Comparison of ENCODE assay signal across 20 cellular contexts in the genomic region with DNA sequence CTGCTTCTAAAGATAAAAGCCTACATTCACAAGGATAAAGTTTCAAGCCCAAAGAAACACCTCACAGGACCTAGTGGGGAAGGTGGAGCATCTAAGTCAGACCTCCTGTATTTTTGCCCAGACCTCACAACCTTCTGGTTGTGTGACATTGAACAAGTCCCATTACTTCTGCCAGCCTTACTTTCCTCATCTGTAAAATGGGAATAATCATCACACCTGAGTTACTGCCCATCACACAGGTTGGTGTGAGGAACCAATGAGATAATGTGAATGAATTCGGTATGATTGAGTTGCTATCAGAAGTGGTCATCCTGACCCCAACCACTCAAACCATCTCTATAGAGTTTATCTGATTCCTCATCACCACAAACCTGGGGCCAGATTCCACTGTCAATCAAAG. TPM values are rescaled to one million over a fixed set of nuclear protein-coding genes. Genes with fewer than 3 reads are reported as not detected.
DNase-seq lines count a peak whose midpoint lies in the region; ATAC-seq, FAIRE-seq and TF ChIP-seq lines count a peak whose summit lies in the region.
"Had no signal": no experiment of that assay in that cellular context is flagged by ENCODE, and none has a peak within 500 bp of the region (broad histone marks: within the 10 kb centered on the region; RNA-seq: fewer than 3 reads in every experiment).

No MANE protein-coding gene starts in this region.

- TF ChIP-seq RAD21 in HepG2 (CRISPR knock-in tag; IDR thresholded peaks at IDR 0.05) (no peak), K562 (CRISPR knock-in tag; conservative IDR thresholded peaks at IDR 0.05 in 1 of 2, IDR thresholded peaks at IDR 0.05 in 1 of 2) (no peak)

- intact Hi-C loops in HepG2 (cut with micrococcal nuclease; ENCODE audit: unreplicated experiment) (no loop called here), right lobe of liver (cut with DNase I) (no loop called here), K562 (cut with micrococcal nuclease) (no loop called here)

- no peaks in the 10 kb centered on the region for H3K9me1 ChIP-seq in K562 (ENCODE audit: control insufficient read depth, insufficient read depth, low read length)

- TF ChIP-seq EP300 in HepG2 (IDR thresholded peaks at IDR 0.05; ENCODE audit: low read depth in 2 of 2, low read length in 2 of 2), result no peak
- TF ChIP-seq EP300 in HepG2 (CRISPR knock-in tag; IDR thresholded peaks at IDR 0.05; ENCODE audit: borderline replicate concordance), result no peak
- no peak for TF ChIP-seq EP300 in K562 (IDR thresholded peaks at IDR 0.05; ENCODE audit: low read length)

- H3K9ac ChIP-seq in HepG2 (ENCODE audit: insufficient read depth, low read depth, low read length), result no peak overlapping the region
- no peak overlapping the region for H3K9ac ChIP-seq in K562 (ENCODE audit: insufficient read depth in 1 of 2, low read depth in 2 of 2, low read length in 2 of 2)
- H3K9ac ChIP-seq: BLaER1 treated with 17β-estradiol and CSF1 and Interleukin-3, amounts not matched to agents 10 nM and 100 nM had no signal

- CTCF ChIA-PET in HepG2 (lab: Yijun Ruan, JAX; ENCODE audit: low intra/inter-chr PET ratio, low total read pairs) (no interaction called here), K562 (lab: Yijun Ruan, JAX; ENCODE audit: low intra/inter-chr PET ratio) (no interaction called here)

- TF ChIP-seq POLR2A in HepG2 (IDR thresholded peaks at IDR 0.05; ENCODE audit: insufficient read depth in 1 of 2, low read depth in 2 of 2, low read length in 2 of 2) (no peak), right lobe of liver (IDR thresholded peaks at IDR 0.05) (no peak), K562 (conservative IDR thresholded peaks at IDR 0.05) (no peak)

- ATAC-seq in HepG2 (no peak), right lobe of liver (no peak), K562 (no peak)
- ATAC-seq: A549; CD8-positive, alpha-beta T cell had no signal

- H3K9me3 ChIP-seq in HepG2 (ENCODE audit: low read length), result no peaks in the 10 kb centered on the region
- H3K9me3 ChIP-seq in right lobe of liver, result no peaks in the 10 kb centered on the region
- H3K9me3 ChIP-seq in K562 (replicated peaks; ENCODE audit: control insufficient read depth, insufficient read depth, low read depth, low read length), result no peaks in the 10 kb centered on the region
- H3K9me3 ChIP-seq: A549; BLaER1 treated with 17β-estradiol and CSF1 and Interleukin-3, amounts not matched to agents 10 nM and 100 nM; Caco-2 had no signal

- WGBS in HepG2 (ENCODE audit: low lambda C conversion rate), result 0% methylated on average over 1 of the region's 1 CpG
- 14% methylated on average over 1 of the region's 1 CpG for WGBS in right lobe of liver (ENCODE audit: insufficient coverage, low coverage, low lambda C conversion rate, missing lambda C conversion rate)
- WGBS in K562 (ENCODE audit: insufficient coverage, low coverage, missing lambda C conversion rate), result 5% methylated on average over 1 of the region's 1 CpG

- POLR2A ChIA-PET in HepG2 (lab: Yijun Ruan, JAX) (no interaction called here), K562 (lab: Yijun Ruan, JAX) (interaction anchor here (1.2 to 1.4 kb wide), 2 partner anchors 9 to 14 kb away, joined by 3 to 6 read pairs; no protein-coding TSS in a partner anchor)

- FAIRE-seq in HepG2 (lab: Jason Lieb, UNC) (no peak), K562 (lab: Jason Lieb, UNC) (no peak)
- FAIRE-seq: A549, D721Med, G401.6, GM12892, GM18507 had no signal

- H3K79me2 ChIP-seq in HepG2 (ENCODE audit: insufficient read depth, low read length) (no peaks in the 10 kb centered on the region), K562 (ENCODE audit: control insufficient read depth, insufficient read depth, low read length) (no peaks in the 10 kb centered on the region)

- H2AFZ ChIP-seq in HepG2 (ENCODE audit: low read length) (no peak overlapping the region), K562 (ENCODE audit: low read depth, low read length) (no peak overlapping the region)

- in situ Hi-C loops in HepG2 (cut with HindIII; ENCODE audit: extremely low pct_ligation_motif_present, low pct_unique_long_range_greater_than_20kb), result no loop called here
- in situ Hi-C loops in K562 (cut with MboI), result no loop called here

- no peaks in the 10 kb centered on the region for H4K20me1 ChIP-seq in HepG2 (ENCODE audit: insufficient read depth, low read length)
- H4K20me1 ChIP-seq in K562 (replicated peaks; ENCODE audit: control insufficient read depth, insufficient read depth, low read length), result no peaks in the 10 kb centered on the region
- H4K20me1 ChIP-seq: BLaER1 treated with 17β-estradiol and CSF1 and Interleukin-3, amounts not matched to agents 10 nM and 100 nM had no signal

- H3K27ac ChIP-seq in HepG2 (ENCODE audit: extremely low read length, insufficient read depth, low read length) (no peak overlapping the region), right lobe of liver (no peak overlapping the region), K562 (ENCODE audit: extremely low read depth, low read depth, low read length) (no peak overlapping the region)
- H3K27ac ChIP-seq: 22Rv1; A549; BLaER1 treated with 17β-estradiol and CSF1 and Interleukin-3, amounts not matched to agents 10 nM and 100 nM; C4-2B had no signal

- H3K36me3 ChIP-seq in HepG2 (replicated peaks in 1 of 2; ENCODE audit: control insufficient read depth in 1 of 2, insufficient read depth in 2 of 2, low read length in 2 of 2) (no peaks in the 10 kb centered on the region), right lobe of liver (no peaks in the 10 kb centered on the region), K562 (ENCODE audit: control insufficient read depth, insufficient read depth, low read length) (no peaks in the 10 kb centered on the region)
- H3K36me3 ChIP-seq: BLaER1 treated with 17β-estradiol and CSF1 and Interleukin-3, amounts not matched to agents 10 nM and 100 nM had no signal

- TF ChIP-seq CTCF in HepG2 (CRISPR knock-in tag; IDR thresholded peaks at IDR 0.05) (no peak), right lobe of liver (IDR thresholded peaks at IDR 0.05) (no peak), K562 (IDR thresholded peaks at IDR 0.05 in 2 of 3, conservative IDR thresholded peaks at IDR 0.05 in 1 of 3; ENCODE audit: insufficient read depth in 2 of 3, low read depth in 1 of 3, low read length in 3 of 3) (no peak)

- H3K4me3 ChIP-seq in HepG2 (replicated peaks in 1 of 3; ENCODE audit: insufficient read depth in 1 of 3, low read depth in 2 of 3, low read length in 3 of 3) (no peak overlapping the region), right lobe of liver (no peak overlapping the region), K562 (no peak overlapping the region)
- H3K4me3 ChIP-seq: A549; BLaER1 treated with 17β-estradiol and CSF1 and Interleukin-3, amounts not matched to agents 10 nM and 100 nM had no signal

- BruUV-seq in HepG2 (replicated peaks; lab: Mats Ljungman, UMichigan), result no TSS peak
- BruUV-seq in K562 (replicated peaks; lab: Mats Ljungman, UMichigan), result no TSS peak

- no peak for DNase-seq in HepG2 (ENCODE audit: low spot score)
- no peak for DNase-seq in right lobe of liver
- no peak for DNase-seq in K562 (ENCODE audit: extremely low read depth in 1 of 4, low spot score in 3 of 4)
- DNase-seq in stimulated activated CD4-positive, alpha-beta T cell treated with anti-CD3 and anti-CD28 coated beads, Interleukin-4, amount 100 ng/mL, for 4 hours, result no peak
- DNase-seq in SKM-1 treated with dmso at 0.1 percent for 144 hours (lab: John Stamatoyannopoulos, UW; ENCODE audit: unreplicated experiment), result no peak
- DNase-seq: AML-193; Caco-2; Calu3; CD4-positive, alpha-beta T cell; CD8-positive, alpha-beta T cell; DMS79 treated with DMSO at 0.1 percent for 48 hours; GF-D8 had no signal

- peaks cover 12% of the 10 kb centered on the region for H3K4me1 ChIP-seq in HepG2 (ENCODE audit: insufficient read depth, low read length)
- H3K4me1 ChIP-seq in right lobe of liver, result no peaks in the 10 kb centered on the region
- peaks cover under 1 to 7% of the 10 kb centered on the region in 2 experiments; a peak in 2 of 5 replicates for H3K4me1 ChIP-seq in K562 (replicated peaks in 1 of 2; ENCODE audit: control insufficient read depth in 2 of 2, insufficient read depth in 2 of 2, low read length in 2 of 2)

- peaks cover 0 to 5% of the 10 kb centered on the region in 2 experiments; a peak in 1 of 5 replicates for H3K27me3 ChIP-seq in HepG2 (ENCODE audit: control insufficient read depth in 1 of 2, insufficient read depth in 2 of 2, low read length in 2 of 2)
- no peaks in the 10 kb centered on the region for H3K27me3 ChIP-seq in right lobe of liver
- no peaks in the 10 kb centered on the region; a peak in 1 of 5 replicates for H3K27me3 ChIP-seq in K562 (ENCODE audit: control insufficient read depth in 2 of 2, insufficient read depth in 2 of 2, low read length in 2 of 2)
- H3K27me3 ChIP-seq: BLaER1 treated with 17β-estradiol and CSF1 and Interleukin-3, amounts not matched to agents 10 nM and 100 nM had no signal

- H3K4me2 ChIP-seq in HepG2 (ENCODE audit: low read depth, low read length) (no peak overlapping the region), K562 (ENCODE audit: insufficient read depth, low read length) (no peak overlapping the region)
- H3K4me2 ChIP-seq: A549; BLaER1 treated with 17β-estradiol and CSF1 and Interleukin-3, amounts not matched to agents 10 nM and 100 nM had no signal

RNA-seq across cellular contexts. Expression of a gene that starts 11.1 kb away (rescaled TPM):
- total RNA-seq in HepG2 (2016; rRNA removed; fragmentation: Illumina TruSeq; extraction: Trizol) (14.4 and 17.5 TPM in 2 replicates), right lobe of liver (10 to 100 TPM; 11.7 to 27.6 (median 16.3) TPM), K562 (2014; rRNA removed) (4.0 TPM in 2 replicates), K562 (2014; rRNA removed; fragmentation: Illumina TruSeq; extraction: Trizol) (1.6 and 1.9 TPM in 2 replicates), K562 (2015; rRNA removed; fragmentation: Illumina TruSeq; extraction: Trizol) (1.1 and 1.2 TPM in 2 replicates), K562 (2021) (7.3 and 8.7 TPM in 2 replicates)
- total RNA-seq in HepG2 (2016; cell fraction: cytosol; rRNA removed; fragmentation: Illumina TruSeq; extraction: Trizol; ENCODE audit: low read depth), result 5.9 and 6.8 TPM in 2 replicates
- total RNA-seq in HepG2 (2016; cell fraction: insoluble cytoplasmic fraction; rRNA removed; fragmentation: Illumina TruSeq; extraction: Trizol), result 11.7 and 17.5 TPM in 2 replicates
- 9.8 and 11.5 TPM in 2 replicates for total RNA-seq in HepG2 (2016; cell fraction: membrane; rRNA removed; fragmentation: Illumina TruSeq; extraction: Trizol)
- total RNA-seq in HepG2 (2016; cell fraction: nucleus; rRNA removed; fragmentation: Illumina TruSeq; extraction: Trizol), result 33.2 and 38.2 TPM in 2 replicates
- polyA plus RNA-seq in HepG2 (2011; rRNA removed) (11.8 and 17.3 TPM in 2 replicates), K562 (2011; rRNA removed) (2.1 and 3.2 TPM in 2 replicates), K562 (2014; fragmentation: Illumina TruSeq; extraction: Trizol) (4.1 and 5.4 TPM in 2 replicates), K562 (2014; fragmentation: Nextera tagmentation; extraction: Ambion mirVana) (under 1 TPM; 0.30 to 0.32 TPM), K562 (2014; rRNA removed) (2.5 and 4.7 TPM in 2 replicates)
- 15.4 and 19.5 TPM in 2 replicates for polyA plus RNA-seq in HepG2 (2011; cell fraction: cytosol; rRNA removed)
- polyA plus RNA-seq in HepG2 (2011; cell fraction: nucleus; rRNA removed), result 54.1 and 61.7 TPM in 2 replicates
- polyA plus RNA-seq in HepG2 (2012), result 25.2 and 36.8 TPM in 2 replicates
- 2.0 and 2.2 TPM in 2 replicates for polyA plus RNA-seq in HepG2 (2016; cell fraction: cytosol; fragmentation: Illumina TruSeq; extraction: Trizol; ENCODE audit: low read depth)
- polyA plus RNA-seq in HepG2 (2016; cell fraction: insoluble cytoplasmic fraction; fragmentation: Illumina TruSeq; extraction: Trizol; ENCODE audit: low read depth), result 12.7 and 15.3 TPM in 2 replicates
- polyA plus RNA-seq in HepG2 (2016; cell fraction: membrane; fragmentation: Illumina TruSeq; extraction: Trizol; ENCODE audit: low read depth), result 5.3 and 6.1 TPM in 2 replicates
- polyA plus RNA-seq in HepG2 (2016; cell fraction: nucleus; fragmentation: Illumina TruSeq; extraction: Trizol; ENCODE audit: insufficient read depth, low read depth), result 42.3 and 52.5 TPM in 2 replicates
- 1.4 and 75.8 TPM in 2 replicates for polyA minus RNA-seq in HepG2 (2011; rRNA and poly(A)+ RNA removed; ENCODE audit: low replicate concordance)
- 30.2 and 44.5 TPM in 2 replicates for polyA minus RNA-seq in HepG2 (2011; cell fraction: cytosol; rRNA and poly(A)+ RNA removed)
- 77.3 and 90.4 TPM in 2 replicates for polyA minus RNA-seq in HepG2 (2011; cell fraction: nucleus; rRNA and poly(A)+ RNA removed)
- total RNA-seq in K562 (2011; cell fraction: chromatin; rRNA removed; ENCODE audit: low replicate concordance), result 37.5 and 58.5 TPM in 2 replicates
- 38.7 and 44.9 TPM in 2 replicates for total RNA-seq in K562 (2011; cell fraction: nucleolus; rRNA removed)
- 41.6 and 49.3 TPM in 2 replicates for total RNA-seq in K562 (2011; cell fraction: nucleoplasm; rRNA removed)
- polyA plus RNA-seq in K562 (2011; cell fraction: cytosol; rRNA removed), result 3.3 and 3.5 TPM in 2 replicates
- 7.3 and 12.9 TPM in 2 replicates for polyA plus RNA-seq in K562 (2011; cell fraction: nucleus; rRNA removed)
- 3.6 and 8.0 TPM in 2 replicates for polyA plus RNA-seq in K562 (2012)
- 6.7 and 10.2 TPM in 2 replicates for polyA minus RNA-seq in K562 (2011; rRNA and poly(A)+ RNA removed)
- polyA minus RNA-seq in K562 (2011; cell fraction: cytosol; rRNA and poly(A)+ RNA removed), result 5.6 and 7.4 TPM in 2 replicates
- polyA minus RNA-seq in K562 (2011; cell fraction: nucleus; rRNA and poly(A)+ RNA removed), result 13.2 and 15.6 TPM in 2 replicates
